ENCODE assay signal across 10 cellular contexts in genomic region chr16:72502654-72503005, GRCh38.
DNase-seq lines count a peak whose midpoint lies in the region; ATAC-seq, FAIRE-seq and TF ChIP-seq lines count a peak whose summit lies in the region.
"Had no signal": no experiment of that assay in that cellular context is flagged by ENCODE, and none has a peak within 500 bp of the region (broad histone marks: within the 10 kb centered on the region; RNA-seq: fewer than 3 reads in every experiment).

No MANE protein-coding gene starts in this region.

- H4K20me1 ChIP-seq in DND-41 (ENCODE audit: insufficient read depth, low read length), result no peaks in the 10 kb centered on the region
- H4K20me1 ChIP-seq in GM12878 (ENCODE audit: control insufficient read depth, insufficient read depth), result no peaks in the 10 kb centered on the region

- no peak for TF ChIP-seq EP300 in GM12878 (IDR thresholded peaks at IDR 0.05; ENCODE audit: borderline replicate concordance in 1 of 2, control insufficient read depth in 1 of 2, low read depth in 2 of 2, low read length in 2 of 2)

- TF ChIP-seq CTCF in DND-41 (IDR thresholded peaks at IDR 0.05; ENCODE audit: borderline replicate concordance, extremely low read depth, low read length, poor library complexity, severe bottlenecking) (no peak), GM12878 (IDR thresholded peaks at IDR 0.05 in 2 of 3, conservative IDR thresholded peaks at IDR 0.05 in 1 of 3; ENCODE audit: control insufficient read depth in 2 of 3, extremely low read depth in 1 of 3, insufficient read depth in 1 of 3, low read depth in 3 of 3, low read length in 3 of 3) (no peak), GM10248 (IDR thresholded peaks at IDR 0.05; ENCODE audit: control extremely low read depth, extremely low read depth, low read depth, missing control alignments) (no peak), mucosa of descending colon (IDR thresholded peaks at IDR 0.05) (no peak)

- H3K36me3 ChIP-seq in DND-41 (ENCODE audit: insufficient read depth, low read length), result no peaks in the 10 kb centered on the region
- H3K36me3 ChIP-seq in GM12878 (ENCODE audit: control insufficient read depth in 2 of 2, insufficient read depth in 2 of 2, low read length in 1 of 2), result no peaks in the 10 kb centered on the region
- no peaks in the 10 kb centered on the region for H3K36me3 ChIP-seq in iPS-20b (ENCODE audit: insufficient read depth, low read depth, low read length)
- no peaks in the 10 kb centered on the region for H3K36me3 ChIP-seq in neuron (ENCODE audit: insufficient read depth, low read length)
- no peaks in the 10 kb centered on the region for H3K36me3 ChIP-seq in mucosa of descending colon (ENCODE audit: low read depth)
- H3K36me3 ChIP-seq: SJCRH30 had no signal

- H3K9ac ChIP-seq in DND-41 (ENCODE audit: low read depth, low read length) (no peak overlapping the region), GM12878 (ENCODE audit: control insufficient read depth, insufficient read depth, low read length) (no peak overlapping the region), iPS-20b (ENCODE audit: low read depth, low read length) (0 out of 2 replicates have a peak overlapping the region, but pooled peaks have one; percentile 24)

- peak; percentile 68 for ATAC-seq in DND-41 (ENCODE audit: insufficient read depth, low read depth)
- no peak for ATAC-seq in GM12878
- ATAC-seq in mucosa of descending colon, result no peak
- ATAC-seq in HG02759 (IDR thresholded peaks at IDR 0.05; ENCODE audit: unreplicated experiment), result no peak

- no peak overlapping the region for H3K27ac ChIP-seq in DND-41 (ENCODE audit: low read length)
- no peak overlapping the region for H3K27ac ChIP-seq in GM12878 (ENCODE audit: control insufficient read depth, insufficient read depth)
- no peak overlapping the region for H3K27ac ChIP-seq in iPS-20b (ENCODE audit: low read length)
- H3K27ac ChIP-seq: HL-60, SJCRH30 had no signal

- H2AFZ ChIP-seq in DND-41 (ENCODE audit: low read depth, low read length), result no peak overlapping the region
- H2AFZ ChIP-seq in GM12878 (ENCODE audit: control insufficient read depth, low read depth, low read length), result no peak overlapping the region
- peak overlapping the region; percentile 7 for H2AFZ ChIP-seq in neuron (ENCODE audit: low read depth, low read length)

- intact Hi-C loops in GM12878 (cut with micrococcal nuclease; ENCODE audit: unreplicated experiment), result loop anchor here (1.0 to 10.0 kb wide), 7 partner anchors 163 to 1455 kb away; no protein-coding TSS in a partner anchor
- intact Hi-C loops in mucosa of descending colon (cut with DNase I, micrococcal nuclease), result no loop called here

- POLR2A ChIA-PET in GM12878 (lab: Charles Lee) (no interaction called here), GM10248 (lab: Yijun Ruan, JAX) (no interaction called here)

- in situ Hi-C loops in GM12878 (cut with MboI), result no loop called here

- RAD21 ChIA-PET in GM12878 (lab: Charles Lee; ENCODE audit: unreplicated experiment), result interaction anchor here (0.6 to 2.8 kb wide), 19 partner anchors 9 to 1376 kb away, joined by 3 to 24 read pairs (median 3); no protein-coding TSS in a partner anchor

- peak; percentile 8 for DNase-seq in DND-41
- no peak for DNase-seq in GM12878 (ENCODE audit: low read depth, low spot score)
- no peak for DNase-seq in GM10248 (ENCODE audit: extremely low spot score)
- no peak for DNase-seq in HT-29 (ENCODE audit: low spot score)
- no peak for DNase-seq in mucosa of descending colon

- H3K4me3 ChIP-seq in DND-41 (ENCODE audit: low read depth in 1 of 2, low read length in 2 of 2) (no peak overlapping the region), GM12878 (no peak overlapping the region), iPS-20b (ENCODE audit: low read length) (no peak overlapping the region), neuron (ENCODE audit: low read length) (no peak overlapping the region), mucosa of descending colon (no peak overlapping the region)
- H3K4me3 ChIP-seq: SJCRH30 had no signal

- FAIRE-seq in GM12878 (lab: Jason Lieb, UNC), result peak; percentile 44

- BruUV-seq in GM12878 (replicated peaks; lab: Mats Ljungman, UMichigan), result no TSS peak

- no peaks in the 10 kb centered on the region for H3K27me3 ChIP-seq in DND-41 (ENCODE audit: insufficient read depth, low read length, poor library complexity)
- H3K27me3 ChIP-seq in GM12878 (replicated peaks in 1 of 2; ENCODE audit: control insufficient read depth in 2 of 2, insufficient read depth in 2 of 2, low read length in 1 of 2), result no peaks in the 10 kb centered on the region
- no peaks in the 10 kb centered on the region for H3K27me3 ChIP-seq in iPS-20b (ENCODE audit: insufficient read depth, low read length)
- H3K27me3 ChIP-seq in neuron (ENCODE audit: insufficient read depth, low read length), result no peaks in the 10 kb centered on the region
- H3K27me3 ChIP-seq: SJCRH30 had no signal

- SMC1A ChIA-PET in GM12878 (lab: Charles Lee; ENCODE audit: uncharacterized antibody, unreplicated experiment), result interaction anchor here (0.7 to 5.5 kb wide), 29 partner anchors 9 to 1561 kb away, joined by 3 to 33 read pairs (median 4); no protein-coding TSS in a partner anchor

- H3K4me2 ChIP-seq in DND-41 (ENCODE audit: insufficient read depth, low read length) (no peak overlapping the region), GM12878 (ENCODE audit: control insufficient read depth, insufficient read depth) (no peak overlapping the region)

- WGBS in GM12878 (ENCODE audit: insufficient coverage, insufficient replicate concordance, low lambda C conversion rate, missing lambda C conversion rate), result 91% methylated on average over 1 of the region's 1 CpG

- H3K4me1 ChIP-seq in DND-41 (ENCODE audit: insufficient read depth, low read length) (no peaks in the 10 kb centered on the region), GM12878 (ENCODE audit: control insufficient read depth, insufficient read depth, low read length) (no peaks in the 10 kb centered on the region), iPS-20b (ENCODE audit: insufficient read depth, low read length) (peaks cover 5% of the 10 kb centered on the region; the same call in 1 of the 2 replicates), neuron (ENCODE audit: insufficient read depth, low read length) (peaks cover 17% of the 10 kb centered on the region), mucosa of descending colon (ENCODE audit: low read depth) (no peaks in the 10 kb centered on the region)
- H3K4me1 ChIP-seq: SJCRH30 had no signal

- no peak for TF ChIP-seq RAD21 in GM12878 (IDR thresholded peaks at IDR 0.05; ENCODE audit: insufficient read depth, low read depth, low read length)

- H3K9me3 ChIP-seq in DND-41 (ENCODE audit: insufficient read depth, low read length, severe bottlenecking) (no peaks in the 10 kb centered on the region), GM12878 (replicated peaks; ENCODE audit: control insufficient read depth, insufficient read depth, low read length) (no peaks in the 10 kb centered on the region), iPS-20b (ENCODE audit: insufficient read depth, low read depth, low read length) (no peaks in the 10 kb centered on the region), neuron (ENCODE audit: low read length) (no peaks in the 10 kb centered on the region), mucosa of descending colon (no peaks in the 10 kb centered on the region)
- H3K9me3 ChIP-seq: SJCRH30 had no signal

- H3K79me2 ChIP-seq in DND-41 (ENCODE audit: insufficient read depth, low read length) (no peaks in the 10 kb centered on the region), GM12878 (ENCODE audit: control insufficient read depth, insufficient read depth, low read length) (no peaks in the 10 kb centered on the region)

- TF ChIP-seq POLR2A in GM12878 (IDR thresholded peaks at IDR 0.05; ENCODE audit: low read depth, low read length), result no peak

- CTCF ChIA-PET in GM12878 (lab: Yijun Ruan, JAX), result interaction anchor here (0.5 to 3.0 kb wide), 38 partner anchors 9 to 1456 kb away, joined by 3 to 33 read pairs (median 4); no protein-coding TSS in a partner anchor
- CTCF ChIA-PET in GM10248 (lab: Yijun Ruan, JAX), result interaction anchor here (0.7 to 2.6 kb wide), 24 partner anchors 9 to 1376 kb away, joined by 3 to 19 read pairs (median 4); no protein-coding TSS in a partner anchor

TF ChIP-seq in GM12878, 131 proteins besides CTCF, POLR2A, EP300 and RAD21 (continues in another document):
- TF ChIP-seq SIN3A (IDR thresholded peaks at IDR 0.05; ENCODE audit: low read depth, low read length) (no peak), CBFB (IDR thresholded peaks at IDR 0.05; ENCODE audit: low read depth) (0 out of 2 replicates have a peak, but pooled peaks have one; percentile 0), PKNOX1 (IDR thresholded peaks at IDR 0.05) (no peak), CHD4 (IDR thresholded peaks at IDR 0.05) (no peak), SREBF2 (IDR thresholded peaks at IDR 0.05; ENCODE audit: low read length) (no peak)
